In genomic region chr22:36546932-36547331, GRCh38 we compare ENCODE assay signal across 10 cellular contexts. TPM values are rescaled to one million over a fixed set of nuclear protein-coding genes. Genes with fewer than 3 reads are reported as not detected.
DNase-seq lines count a peak whose midpoint lies in the region; ATAC-seq and TF ChIP-seq lines count a peak whose summit lies in the region.
"Had no signal": no experiment of that assay in that cellular context is flagged by ENCODE, and none has a peak within 500 bp of the region (broad histone marks: within the 10 kb centered on the region; RNA-seq: fewer than 3 reads in every experiment).

No MANE protein-coding gene starts in this region.

- ATAC-seq in activated CD8-positive, alpha-beta T cell treated with anti-CD3 and anti-CD28 coated beads, Interleukin-2, amount 10 ng/mL, durations not matched to agents 7 days and 5 days = no peak

- no peak overlapping the region for H4K8ac ChIP-seq in mesenchymal stem cell (ENCODE audit: low read length)

- H3K27me3 Mint-ChIP-seq in activated CD8-positive, alpha-beta T cell treated with anti-CD3 and anti-CD28 coated beads, Interleukin-2, amount 10 ng/mL, durations not matched to agents 7 days and 5 days (ENCODE audit: low read depth) = peaks cover 15% of the 10 kb centered on the region

- H3K4ac ChIP-seq in mesenchymal stem cell (ENCODE audit: low read depth in 1 of 2, low read length in 2 of 2) = no peak overlapping the region

- CTCF ChIA-PET in activated CD8-positive, alpha-beta T cell treated with anti-CD3 and anti-CD28 coated beads, Interleukin-2, amount 10 ng/mL, durations not matched to agents 7 days and 5 days (lab: Charles Lee) = interaction anchor here (0.9 to 1.2 kb wide), 4 partner anchors 20 to 309 kb away, joined by 3 read pairs; no protein-coding TSS in a partner anchor

- no peak overlapping the region for H3K14ac ChIP-seq in mesenchymal stem cell (ENCODE audit: low read length in 2 of 2)

- 23% methylated on average over 5 of the region's 6 CpGs for WGBS in mesenchymal stem cell

- no peak overlapping the region for H2BK120ac ChIP-seq in mesenchymal stem cell (ENCODE audit: low read depth, low read length)

- no peak overlapping the region for H2BK12ac ChIP-seq in mesenchymal stem cell (ENCODE audit: low read length in 2 of 2)

- H3K36me3 Mint-ChIP-seq in activated CD8-positive, alpha-beta T cell treated with anti-CD3 and anti-CD28 coated beads, Interleukin-2, amount 10 ng/mL, durations not matched to agents 7 days and 5 days (ENCODE audit: low read depth) = no peaks in the 10 kb centered on the region

- TF ChIP-seq CTCF in cardiac fibroblast (IDR thresholded peaks at IDR 0.05; ENCODE audit: low read depth, low read length) = no peak

- H3K79me1 ChIP-seq in mesenchymal stem cell (replicated peaks; ENCODE audit: low read length, poor library complexity, severe bottlenecking) = no peaks in the 10 kb centered on the region

- no peak overlapping the region for H3K4me3 ChIP-seq in cardiac fibroblast (replicated peaks in 1 of 2; ENCODE audit: low read depth in 2 of 2, low read length in 2 of 2)
- H3K4me3 ChIP-seq in mesenchymal stem cell (ENCODE audit: insufficient read depth in 1 of 2, low read depth in 1 of 2, low read length in 2 of 2) = no peak overlapping the region

- no peak overlapping the region for H3K4me2 ChIP-seq in mesenchymal stem cell (ENCODE audit: low read length, poor library complexity, severe bottlenecking)

- DNase-seq in GM03348 (ENCODE audit: low spot score) (peak; percentile 56), MV-4-11 (lab: John Stamatoyannopoulos, UW) (peak; percentile 16), cardiac fibroblast (ENCODE audit: low read depth in 2 of 2) (peak; percentile 35 to 88), mesenchymal stem cell (peak; percentile 91), NCI-H1694 treated with DMSO at 0.1 percent for 48 hours (lab: John Stamatoyannopoulos, UW) (no peak), DMS79 (lab: John Stamatoyannopoulos, UW) (no peak), DMS153 (lab: John Stamatoyannopoulos, UW) (no peak)
- no peak for DNase-seq in activated CD8-positive, alpha-beta T cell treated with anti-CD3 and anti-CD28 coated beads, Interleukin-2, amount 10 ng/mL, durations not matched to agents 7 days and 5 days
- DNase-seq: activated T-cell treated with anti-CD3 and anti-CD28 coated beads, Interleukin-2, amount 50 U/mL, for 4 hours had no signal

- no peak overlapping the region for H2BK5ac ChIP-seq in mesenchymal stem cell (ENCODE audit: low read depth, low read length, poor library complexity, severe bottlenecking)

- H3K9me3 ChIP-seq in mesenchymal stem cell (ENCODE audit: control insufficient read depth, low read length) = no peaks in the 10 kb centered on the region

- no peak overlapping the region for H2AK5ac ChIP-seq in mesenchymal stem cell (ENCODE audit: low read length, severe bottlenecking)

- no peaks in the 10 kb centered on the region for H3K9me3 Mint-ChIP-seq in activated CD8-positive, alpha-beta T cell treated with anti-CD3 and anti-CD28 coated beads, Interleukin-2, amount 10 ng/mL, durations not matched to agents 7 days and 5 days (ENCODE audit: insufficient read depth)
- H3K9me3 Mint-ChIP-seq: activated T-cell treated with anti-CD3 and anti-CD28 coated beads, Interleukin-2, amount 50 U/mL, for 4 hours had no signal

- POLR2A ChIA-PET in activated CD8-positive, alpha-beta T cell treated with anti-CD3 and anti-CD28 coated beads, Interleukin-2, amount 10 ng/mL, durations not matched to agents 7 days and 5 days (lab: Charles Lee) = no interaction called here

- no peak overlapping the region for H3K27ac Mint-ChIP-seq in activated CD8-positive, alpha-beta T cell treated with anti-CD3 and anti-CD28 coated beads, Interleukin-2, amount 10 ng/mL, durations not matched to agents 7 days and 5 days

- no peak overlapping the region for H3K23ac ChIP-seq in mesenchymal stem cell (ENCODE audit: low read length in 2 of 2)

- no peak overlapping the region for H4K91ac ChIP-seq in mesenchymal stem cell (ENCODE audit: low read length)

- H3K4me3 Mint-ChIP-seq in activated CD8-positive, alpha-beta T cell treated with anti-CD3 and anti-CD28 coated beads, Interleukin-2, amount 10 ng/mL, durations not matched to agents 7 days and 5 days = no peak overlapping the region
- H3K4me3 Mint-ChIP-seq: activated T-cell treated with anti-CD3 and anti-CD28 coated beads, Interleukin-2, amount 50 U/mL, for 4 hours had no signal

- no peak overlapping the region for H2BK15ac ChIP-seq in mesenchymal stem cell (ENCODE audit: low read depth, poor library complexity, severe bottlenecking)

- H3K18ac ChIP-seq in mesenchymal stem cell (ENCODE audit: low read depth in 1 of 2, low read length in 2 of 2) = no peak overlapping the region

- peak overlapping the region; percentile 2 for H3K27ac ChIP-seq in mesenchymal stem cell (ENCODE audit: low read length, poor library complexity, severe bottlenecking)
- H3K27ac ChIP-seq: HL-60 had no signal

- H3K9ac ChIP-seq in mesenchymal stem cell (ENCODE audit: low read length) = no peak overlapping the region

- no peaks in the 10 kb centered on the region for H3K36me3 ChIP-seq in mesenchymal stem cell (ENCODE audit: control insufficient read depth in 1 of 2, insufficient read depth in 2 of 2, low read depth in 1 of 2, low read length in 2 of 2)

- no peak overlapping the region for H2AFZ ChIP-seq in mesenchymal stem cell (ENCODE audit: low read depth, low read length)

- peaks cover 14% of the 10 kb centered on the region for H3K4me1 ChIP-seq in mesenchymal stem cell (ENCODE audit: control insufficient read depth, insufficient read depth, low read depth, low read length)

- peaks cover 31% of the 10 kb centered on the region for H3K4me1 Mint-ChIP-seq in activated CD8-positive, alpha-beta T cell treated with anti-CD3 and anti-CD28 coated beads, Interleukin-2, amount 10 ng/mL, durations not matched to agents 7 days and 5 days (ENCODE audit: low read depth)

- peaks cover 16 to 24% of the 10 kb centered on the region in 2 experiments for H3K27me3 ChIP-seq in mesenchymal stem cell (ENCODE audit: control insufficient read depth in 1 of 2, insufficient read depth in 1 of 2, low read length in 2 of 2)

RNA-seq across cellular contexts. Expression of gene EIF3D, which starts 18.0 kb away (rescaled TPM):
- polyA plus RNA-seq in mesenchymal stem cell (2013, experiment 1 of 2) = 145 TPM
- polyA plus RNA-seq in mesenchymal stem cell (2013, experiment 2 of 2) = 145 TPM
- 100 to 1,000 TPM; 186 to 190 TPM for total RNA-seq in activated CD8-positive, alpha-beta T cell treated with anti-CD3 and anti-CD28 coated beads, Interleukin-2, amount 10 ng/mL, durations not matched to agents 7 days and 5 days

RNA-seq across cellular contexts. Expression of gene FOXRED2, which starts 40.1 kb away (rescaled TPM):
- polyA plus RNA-seq in mesenchymal stem cell (2013, experiment 1 of 2) = 12.9 TPM
- polyA plus RNA-seq in mesenchymal stem cell (2013, experiment 2 of 2) = 12.8 TPM
- 10 to 100 TPM; 19.0 to 20.3 TPM for total RNA-seq in activated CD8-positive, alpha-beta T cell treated with anti-CD3 and anti-CD28 coated beads, Interleukin-2, amount 10 ng/mL, durations not matched to agents 7 days and 5 days

Comparison
In these comparisons a context has a peak if more than half of its experiments do, and no peak if none do; other contexts are left out.
1. DNase-seq: peak in GM03348 (single experiment), MV-4-11 (single experiment), cardiac fibroblast (2 of 2) and mesenchymal stem cell (single experiment); none in NCI-H1694 treated with DMSO at 0.1 percent for 48 hours (single experiment), DMS79 (single experiment), activated CD8-positive, alpha-beta T cell treated with anti-CD3 and anti-CD28 coated beads, Interleukin-2, amount 10 ng/mL, durations not matched to agents 7 days and 5 days (single experiment) and DMS153 (single experiment).